ENCODE assay signal across 1 cellular context in the genomic region with DNA sequence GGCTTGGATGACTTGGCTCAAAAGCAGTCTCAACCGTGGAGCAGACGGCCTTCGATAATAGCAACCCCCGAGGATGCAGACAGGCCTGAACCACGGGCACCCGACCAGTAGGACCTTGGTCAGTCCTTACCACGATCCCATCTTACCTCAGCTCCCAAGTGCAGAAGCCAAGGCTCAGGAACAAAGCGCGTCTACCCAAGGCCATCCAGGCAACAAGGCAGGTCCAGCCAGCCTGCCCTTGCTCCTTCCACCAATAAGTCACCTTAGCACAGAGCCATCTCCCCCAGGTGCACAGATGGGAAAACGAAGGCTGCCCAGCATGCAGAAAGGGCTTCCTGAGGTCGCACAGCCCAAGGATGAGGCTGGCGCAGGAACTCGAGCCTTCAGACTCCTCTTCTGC.
TF ChIP-seq lines count a peak whose summit lies in the region.

No MANE protein-coding gene starts in this region.

TF ChIP-seq in H1, 55 proteins besides CTCF, POLR2A, EP300 and RAD21:
- TF ChIP-seq, protein P1, sequence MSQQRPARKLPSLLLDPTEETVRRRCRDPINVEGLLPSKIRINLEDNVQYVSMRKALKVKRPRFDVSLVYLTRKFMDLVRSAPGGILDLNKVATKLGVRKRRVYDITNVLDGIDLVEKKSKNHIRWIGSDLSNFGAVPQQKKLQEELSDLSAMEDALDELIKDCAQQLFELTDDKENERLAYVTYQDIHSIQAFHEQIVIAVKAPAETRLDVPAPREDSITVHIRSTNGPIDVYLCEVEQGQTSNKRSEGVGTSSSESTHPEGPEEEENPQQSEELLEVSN (IDR thresholded peaks at IDR 0.05): no peak
- no peak for TF ChIP-seq BRCA1 (IDR thresholded peaks at IDR 0.05; ENCODE audit: low read depth, low read length)
- no peak for TF ChIP-seq HDAC6 (IDR thresholded peaks at IDR 0.05; ENCODE audit: low read depth, low read length)
